ENCODE assay signal across 1 cellular context in the genomic region with DNA sequence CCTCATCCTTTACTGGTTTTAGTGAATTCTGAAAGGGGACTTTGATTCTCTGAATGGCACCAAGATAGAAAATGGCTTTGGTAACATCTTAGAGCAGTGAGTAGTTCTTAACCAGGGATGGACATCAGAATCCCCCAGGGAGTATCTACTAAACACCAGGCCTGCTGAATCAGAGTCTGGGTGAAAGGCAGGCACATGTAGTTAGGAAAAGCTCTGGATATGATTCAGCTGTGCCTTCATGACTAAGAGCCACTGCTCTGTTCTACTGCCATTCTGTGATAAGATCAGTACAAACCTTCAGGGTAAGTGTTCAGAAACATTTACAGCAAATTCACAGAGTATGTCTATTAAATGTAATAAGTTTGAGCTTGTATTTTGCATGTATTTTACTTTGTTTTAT.
TF ChIP-seq lines count a peak whose summit lies in the region.

No MANE protein-coding gene starts in this region.

TF ChIP-seq in H1, 55 proteins besides CTCF, POLR2A, EP300 and RAD21:
- TF ChIP-seq NRF1 (IDR thresholded peaks at IDR 0.05; ENCODE audit: low read depth, low read length) (no peak), SUZ12 (IDR thresholded peaks at IDR 0.05; ENCODE audit: low read length) (no peak), HDAC2 (IDR thresholded peaks at IDR 0.05; ENCODE audit: borderline replicate concordance in 1 of 2, low read depth in 2 of 2, low read length in 2 of 2) (no peak), ZNF274 (IDR thresholded peaks at IDR 0.05; ENCODE audit: borderline replicate concordance, extremely low read depth, low read length) (no peak), CHD1 (IDR thresholded peaks at IDR 0.05; ENCODE audit: low read depth, low read length) (no peak), JUN (IDR thresholded peaks at IDR 0.05; ENCODE audit: low read depth, low read length) (no peak), NANOG (IDR thresholded peaks at IDR 0.05; ENCODE audit: insufficient read depth, low read depth, low read length, poor library complexity, severe bottlenecking) (no peak), GABPA (IDR thresholded peaks at IDR 0.05; ENCODE audit: borderline replicate concordance, insufficient read depth, low read length) (no peak), SIN3A (conservative IDR thresholded peaks at IDR 0.05 in 1 of 2, IDR thresholded peaks at IDR 0.05 in 1 of 2; ENCODE audit: low read depth in 1 of 2, low read length in 2 of 2) (no peak), RNF2 (IDR thresholded peaks at IDR 0.05; ENCODE audit: borderline replicate concordance, low read depth, low read length, missing control alignments, poor library complexity, severe bottlenecking) (no peak), POLR2AphosphoS5 (IDR thresholded peaks at IDR 0.05; ENCODE audit: low read depth, low read length) (no peak), RXRA (IDR thresholded peaks at IDR 0.05; ENCODE audit: insufficient read depth, low read depth, low read length) (no peak), CBX5 (IDR thresholded peaks at IDR 0.05; ENCODE audit: low read depth, low read length) (no peak), PHF8 (conservative IDR thresholded peaks at IDR 0.05; ENCODE audit: low read depth, low read length) (no peak), MAFK (IDR thresholded peaks at IDR 0.05; ENCODE audit: low read depth, low read length) (no peak), CEBPB (IDR thresholded peaks at IDR 0.05; ENCODE audit: low read depth, low read length) (no peak)
- TF ChIP-seq, protein P1, sequence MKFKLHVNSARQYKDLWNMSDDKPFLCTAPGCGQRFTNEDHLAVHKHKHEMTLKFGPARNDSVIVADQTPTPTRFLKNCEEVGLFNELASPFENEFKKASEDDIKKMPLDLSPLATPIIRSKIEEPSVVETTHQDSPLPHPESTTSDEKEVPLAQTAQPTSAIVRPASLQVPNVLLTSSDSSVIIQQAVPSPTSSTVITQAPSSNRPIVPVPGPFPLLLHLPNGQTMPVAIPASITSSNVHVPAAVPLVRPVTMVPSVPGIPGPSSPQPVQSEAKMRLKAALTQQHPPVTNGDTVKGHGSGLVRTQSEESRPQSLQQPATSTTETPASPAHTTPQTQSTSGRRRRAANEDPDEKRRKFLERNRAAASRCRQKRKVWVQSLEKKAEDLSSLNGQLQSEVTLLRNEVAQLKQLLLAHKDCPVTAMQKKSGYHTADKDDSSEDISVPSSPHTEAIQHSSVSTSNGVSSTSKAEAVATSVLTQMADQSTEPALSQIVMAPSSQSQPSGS (IDR thresholded peaks at IDR 0.05; ENCODE audit: low read length) = no peak
- TF ChIP-seq, protein P2, sequence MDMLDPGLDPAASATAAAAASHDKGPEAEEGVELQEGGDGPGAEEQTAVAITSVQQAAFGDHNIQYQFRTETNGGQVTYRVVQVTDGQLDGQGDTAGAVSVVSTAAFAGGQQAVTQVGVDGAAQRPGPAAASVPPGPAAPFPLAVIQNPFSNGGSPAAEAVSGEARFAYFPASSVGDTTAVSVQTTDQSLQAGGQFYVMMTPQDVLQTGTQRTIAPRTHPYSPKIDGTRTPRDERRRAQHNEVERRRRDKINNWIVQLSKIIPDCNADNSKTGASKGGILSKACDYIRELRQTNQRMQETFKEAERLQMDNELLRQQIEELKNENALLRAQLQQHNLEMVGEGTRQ (IDR thresholded peaks at IDR 0.05; ENCODE audit: low read length) = no peak
- TF ChIP-seq, protein P3, sequence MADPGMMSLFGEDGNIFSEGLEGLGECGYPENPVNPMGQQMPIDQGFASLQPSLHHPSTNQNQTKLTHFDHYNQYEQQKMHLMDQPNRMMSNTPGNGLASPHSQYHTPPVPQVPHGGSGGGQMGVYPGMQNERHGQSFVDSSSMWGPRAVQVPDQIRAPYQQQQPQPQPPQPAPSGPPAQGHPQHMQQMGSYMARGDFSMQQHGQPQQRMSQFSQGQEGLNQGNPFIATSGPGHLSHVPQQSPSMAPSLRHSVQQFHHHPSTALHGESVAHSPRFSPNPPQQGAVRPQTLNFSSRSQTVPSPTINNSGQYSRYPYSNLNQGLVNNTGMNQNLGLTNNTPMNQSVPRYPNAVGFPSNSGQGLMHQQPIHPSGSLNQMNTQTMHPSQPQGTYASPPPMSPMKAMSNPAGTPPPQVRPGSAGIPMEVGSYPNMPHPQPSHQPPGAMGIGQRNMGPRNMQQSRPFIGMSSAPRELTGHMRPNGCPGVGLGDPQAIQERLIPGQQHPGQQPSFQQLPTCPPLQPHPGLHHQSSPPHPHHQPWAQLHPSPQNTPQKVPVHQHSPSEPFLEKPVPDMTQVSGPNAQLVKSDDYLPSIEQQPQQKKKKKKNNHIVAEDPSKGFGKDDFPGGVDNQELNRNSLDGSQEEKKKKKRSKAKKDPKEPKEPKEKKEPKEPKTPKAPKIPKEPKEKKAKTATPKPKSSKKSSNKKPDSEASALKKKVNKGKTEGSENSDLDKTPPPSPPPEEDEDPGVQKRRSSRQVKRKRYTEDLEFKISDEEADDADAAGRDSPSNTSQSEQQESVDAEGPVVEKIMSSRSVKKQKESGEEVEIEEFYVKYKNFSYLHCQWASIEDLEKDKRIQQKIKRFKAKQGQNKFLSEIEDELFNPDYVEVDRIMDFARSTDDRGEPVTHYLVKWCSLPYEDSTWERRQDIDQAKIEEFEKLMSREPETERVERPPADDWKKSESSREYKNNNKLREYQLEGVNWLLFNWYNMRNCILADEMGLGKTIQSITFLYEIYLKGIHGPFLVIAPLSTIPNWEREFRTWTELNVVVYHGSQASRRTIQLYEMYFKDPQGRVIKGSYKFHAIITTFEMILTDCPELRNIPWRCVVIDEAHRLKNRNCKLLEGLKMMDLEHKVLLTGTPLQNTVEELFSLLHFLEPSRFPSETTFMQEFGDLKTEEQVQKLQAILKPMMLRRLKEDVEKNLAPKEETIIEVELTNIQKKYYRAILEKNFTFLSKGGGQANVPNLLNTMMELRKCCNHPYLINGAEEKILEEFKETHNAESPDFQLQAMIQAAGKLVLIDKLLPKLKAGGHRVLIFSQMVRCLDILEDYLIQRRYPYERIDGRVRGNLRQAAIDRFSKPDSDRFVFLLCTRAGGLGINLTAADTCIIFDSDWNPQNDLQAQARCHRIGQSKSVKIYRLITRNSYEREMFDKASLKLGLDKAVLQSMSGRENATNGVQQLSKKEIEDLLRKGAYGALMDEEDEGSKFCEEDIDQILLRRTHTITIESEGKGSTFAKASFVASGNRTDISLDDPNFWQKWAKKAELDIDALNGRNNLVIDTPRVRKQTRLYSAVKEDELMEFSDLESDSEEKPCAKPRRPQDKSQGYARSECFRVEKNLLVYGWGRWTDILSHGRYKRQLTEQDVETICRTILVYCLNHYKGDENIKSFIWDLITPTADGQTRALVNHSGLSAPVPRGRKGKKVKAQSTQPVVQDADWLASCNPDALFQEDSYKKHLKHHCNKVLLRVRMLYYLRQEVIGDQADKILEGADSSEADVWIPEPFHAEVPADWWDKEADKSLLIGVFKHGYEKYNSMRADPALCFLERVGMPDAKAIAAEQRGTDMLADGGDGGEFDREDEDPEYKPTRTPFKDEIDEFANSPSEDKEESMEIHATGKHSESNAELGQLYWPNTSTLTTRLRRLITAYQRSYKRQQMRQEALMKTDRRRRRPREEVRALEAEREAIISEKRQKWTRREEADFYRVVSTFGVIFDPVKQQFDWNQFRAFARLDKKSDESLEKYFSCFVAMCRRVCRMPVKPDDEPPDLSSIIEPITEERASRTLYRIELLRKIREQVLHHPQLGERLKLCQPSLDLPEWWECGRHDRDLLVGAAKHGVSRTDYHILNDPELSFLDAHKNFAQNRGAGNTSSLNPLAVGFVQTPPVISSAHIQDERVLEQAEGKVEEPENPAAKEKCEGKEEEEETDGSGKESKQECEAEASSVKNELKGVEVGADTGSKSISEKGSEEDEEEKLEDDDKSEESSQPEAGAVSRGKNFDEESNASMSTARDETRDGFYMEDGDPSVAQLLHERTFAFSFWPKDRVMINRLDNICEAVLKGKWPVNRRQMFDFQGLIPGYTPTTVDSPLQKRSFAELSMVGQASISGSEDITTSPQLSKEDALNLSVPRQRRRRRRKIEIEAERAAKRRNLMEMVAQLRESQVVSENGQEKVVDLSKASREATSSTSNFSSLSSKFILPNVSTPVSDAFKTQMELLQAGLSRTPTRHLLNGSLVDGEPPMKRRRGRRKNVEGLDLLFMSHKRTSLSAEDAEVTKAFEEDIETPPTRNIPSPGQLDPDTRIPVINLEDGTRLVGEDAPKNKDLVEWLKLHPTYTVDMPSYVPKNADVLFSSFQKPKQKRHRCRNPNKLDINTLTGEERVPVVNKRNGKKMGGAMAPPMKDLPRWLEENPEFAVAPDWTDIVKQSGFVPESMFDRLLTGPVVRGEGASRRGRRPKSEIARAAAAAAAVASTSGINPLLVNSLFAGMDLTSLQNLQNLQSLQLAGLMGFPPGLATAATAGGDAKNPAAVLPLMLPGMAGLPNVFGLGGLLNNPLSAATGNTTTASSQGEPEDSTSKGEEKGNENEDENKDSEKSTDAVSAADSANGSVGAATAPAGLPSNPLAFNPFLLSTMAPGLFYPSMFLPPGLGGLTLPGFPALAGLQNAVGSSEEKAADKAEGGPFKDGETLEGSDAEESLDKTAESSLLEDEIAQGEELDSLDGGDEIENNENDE (IDR thresholded peaks at IDR 0.05; ENCODE audit: insufficient replicate concordance, low read length) = no peak
